ENCODE assay signal across 28 cellular contexts in the genomic region with DNA sequence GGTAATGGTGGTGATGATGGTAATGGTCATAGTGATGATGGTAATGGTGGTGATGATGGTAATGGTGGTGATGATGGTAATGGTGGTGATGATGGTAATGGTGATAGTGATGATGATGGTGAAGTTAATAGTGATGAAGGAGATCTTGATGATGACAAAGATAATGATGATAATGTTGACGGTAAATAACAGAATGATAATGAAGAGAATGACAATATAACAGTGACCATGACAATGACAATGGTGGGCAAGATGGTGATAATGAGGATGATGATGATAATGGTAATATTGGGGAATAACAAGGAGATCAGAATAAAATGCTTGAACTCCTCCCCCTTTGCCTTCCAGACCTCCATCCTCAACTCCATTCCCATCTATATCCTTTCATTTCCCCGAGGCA.
"Had no signal": no experiment of that assay in that cellular context is flagged by ENCODE, and none has a peak within 500 bp of the region (broad histone marks: within the 10 kb centered on the region; RNA-seq: fewer than 3 reads in every experiment).

No MANE protein-coding gene starts in this region.

- DNase-seq: activated CD4-positive, alpha-beta T cell treated with anti-CD3 and anti-CD28 coated beads, Interleukin-2, amount 10 ng/mL, durations not matched to agents 24 days and 14 days; activated CD4-positive, alpha-beta T cell treated with anti-CD3 and anti-CD28 coated beads, Interleukin-2, amount 50 U/mL, for 4 hours; activated CD8-positive, alpha-beta memory T cell treated with anti-CD3 and anti-CD28 coated beads, Interleukin-2, amount 50 U/mL, for 4 hours; activated effector memory CD4-positive, alpha-beta T cell treated with Interleukin-2 at 50 U/mL for 16 hours; activated naive CD4-positive, alpha-beta T cell treated with anti-CD3 and anti-CD28 coated beads, Interleukin-2, amount 10 ng/mL, durations not matched to agents 7 days and 5 days; activated naive CD8-positive, alpha-beta T cell treated with anti-CD3 and anti-CD28 coated beads, Interleukin-2, amount 50 U/mL, for 24 hours; activated T-cell treated with anti-CD3 and anti-CD28 coated beads for 4 hours; activated T-cell treated with anti-CD3 and anti-CD28 coated beads, Interleukin-2, amount 50 U/mL, for 4 hours; anterior cingulate cortex; brain microvascular endothelial cell; MM.1S; MV-4-11; NCI-H1092; NCI-H1436 treated with DMSO at 0.1 percent for 48 hours; NCI-H1694 treated with DMSO at 0.1 percent for 48 hours; NCI-H2029; NCI-H345; NCI-H524 treated with DMSO at 0.1 percent for 48 hours; NK-92 treated with Interleukin-12 subunit alpha and Interleukin-12 subunit beta, amount 100 ng/mL, for 24 hours; PC-3; Peyer's patch; RPMI8226; SHP77 treated with DMSO at 0.1 percent for 48 hours; SK-N-SH had no signal

- H3K27me3 ChIP-seq: brain microvascular endothelial cell, cardiac muscle cell, Peyer's patch, SJSA1 had no signal

- H3K9ac ChIP-seq: KMS-11, SK-N-SH had no signal

- H3K27ac ChIP-seq: brain microvascular endothelial cell, cardiac muscle cell, KMS-11, Peyer's patch, SJSA1 had no signal

- H3K4me1 ChIP-seq: Peyer's patch, SJSA1 had no signal

- ATAC-seq: activated naive CD8-positive, alpha-beta T cell treated with anti-CD3 and anti-CD28 coated beads, Interleukin-2, amount 50 U/mL, for 24 hours; activated T-cell treated with anti-CD3 and anti-CD28 coated beads, Interleukin-2, amount 50 U/mL, for 4 hours; PC-3 had no signal

- H3K9me3 ChIP-seq: Peyer's patch, SJSA1, SK-N-SH had no signal

- FAIRE-seq: TTC549 had no signal

- H3K36me3 ChIP-seq: brain microvascular endothelial cell, cardiac muscle cell, Peyer's patch, SJSA1 had no signal

- H3K4me3 ChIP-seq: cardiac muscle cell, Peyer's patch, SJSA1 had no signal
